Comparison of ENCODE assay signal across 3 cellular contexts in the genomic region with DNA sequence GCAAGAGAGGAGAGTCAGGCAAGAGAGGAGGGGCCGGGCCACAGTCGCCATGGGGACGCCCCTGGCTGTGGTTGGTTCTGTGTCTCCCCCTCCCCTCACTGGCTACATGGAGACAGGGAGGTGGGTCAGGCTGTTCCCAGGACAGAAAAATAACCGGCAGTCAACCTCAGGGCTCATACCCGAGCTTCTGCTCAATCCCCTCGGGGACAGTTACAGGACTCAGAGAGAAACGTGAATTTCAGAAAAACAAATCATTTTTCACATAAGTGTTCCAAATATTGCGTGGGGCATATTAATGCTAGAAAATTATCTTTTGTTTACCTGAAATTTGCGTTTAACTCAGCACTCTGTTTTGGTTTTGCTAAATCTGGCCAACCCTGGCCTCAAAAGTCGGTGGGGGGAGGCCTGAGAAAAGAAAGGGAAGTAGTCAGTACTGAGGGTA.
A peak's percentile ranks its signal among the peaks of the same experiment; 100 is the strongest.
TF ChIP-seq lines count a peak whose summit lies in the region.

No MANE protein-coding gene starts in this region.

TF ChIP-seq in SK-N-SH, 30 proteins besides CTCF, POLR2A, EP300 and RAD21:
- TF ChIP-seq NFIC (IDR thresholded peaks at IDR 0.05; ENCODE audit: borderline replicate concordance) (no peak), CHD2 (IDR thresholded peaks at IDR 0.05; ENCODE audit: low read length, partially characterized antibody) (peak; percentile 58)

TF ChIP-seq in SK-N-SH treated with all-trans-retinoic acid at 6 μM for 48 hours, 23 proteins besides CTCF, POLR2A, EP300 and RAD21:
- TF ChIP-seq CSDC2 (CRISPR knock-in tag; IDR thresholded peaks at IDR 0.05) (no peak), TOX (CRISPR knock-in tag; IDR thresholded peaks at IDR 0.05; ENCODE audit: borderline replicate concordance) (no peak), ZFP3 (CRISPR knock-in tag; IDR thresholded peaks at IDR 0.05) (no peak), ESRRG (CRISPR knock-in tag; IDR thresholded peaks at IDR 0.05) (no peak), ZNF8 (CRISPR knock-in tag; IDR thresholded peaks at IDR 0.05) (no peak), ZNF70 (CRISPR knock-in tag; IDR thresholded peaks at IDR 0.05) (no peak), ZFP30 (CRISPR knock-in tag; IDR thresholded peaks at IDR 0.05) (no peak), ISL1 (CRISPR knock-in tag; IDR thresholded peaks at IDR 0.05) (no peak), CREB5 (CRISPR knock-in tag; IDR thresholded peaks at IDR 0.05; ENCODE audit: low read depth) (no peak), PPARA (CRISPR knock-in tag; IDR thresholded peaks at IDR 0.05; ENCODE audit: borderline replicate concordance) (no peak), ZNF565 (CRISPR knock-in tag; conservative IDR thresholded peaks at IDR 0.05; ENCODE audit: low read depth) (no peak), CSRNP3 (CRISPR knock-in tag; IDR thresholded peaks at IDR 0.05) (no peak), ZC3H10 (CRISPR knock-in tag; IDR thresholded peaks at IDR 0.05) (no peak)
- TF ChIP-seq, protein P1, sequence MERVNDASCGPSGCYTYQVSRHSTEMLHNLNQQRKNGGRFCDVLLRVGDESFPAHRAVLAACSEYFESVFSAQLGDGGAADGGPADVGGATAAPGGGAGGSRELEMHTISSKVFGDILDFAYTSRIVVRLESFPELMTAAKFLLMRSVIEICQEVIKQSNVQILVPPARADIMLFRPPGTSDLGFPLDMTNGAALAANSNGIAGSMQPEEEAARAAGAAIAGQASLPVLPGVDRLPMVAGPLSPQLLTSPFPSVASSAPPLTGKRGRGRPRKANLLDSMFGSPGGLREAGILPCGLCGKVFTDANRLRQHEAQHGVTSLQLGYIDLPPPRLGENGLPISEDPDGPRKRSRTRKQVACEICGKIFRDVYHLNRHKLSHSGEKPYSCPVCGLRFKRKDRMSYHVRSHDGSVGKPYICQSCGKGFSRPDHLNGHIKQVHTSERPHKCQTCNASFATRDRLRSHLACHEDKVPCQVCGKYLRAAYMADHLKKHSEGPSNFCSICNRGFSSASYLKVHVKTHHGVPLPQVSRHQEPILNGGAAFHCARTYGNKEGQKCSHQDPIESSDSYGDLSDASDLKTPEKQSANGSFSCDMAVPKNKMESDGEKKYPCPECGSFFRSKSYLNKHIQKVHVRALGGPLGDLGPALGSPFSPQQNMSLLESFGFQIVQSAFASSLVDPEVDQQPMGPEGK (CRISPR knock-in tag; IDR thresholded peaks at IDR 0.05; ENCODE audit: borderline replicate concordance): no peak

TF ChIP-seq in GM12878, 131 proteins besides CTCF, POLR2A, EP300 and RAD21:
- TF ChIP-seq FOXK2 (IDR thresholded peaks at IDR 0.05): no peak
- 0 out of 4 replicates have a peak, but pooled peaks of 1 of the 2 experiments have one; percentile 43 for TF ChIP-seq BHLHE40 (IDR thresholded peaks at IDR 0.05; ENCODE audit: borderline replicate concordance in 1 of 2, low read depth in 2 of 2, low read length in 1 of 2)
- TF ChIP-seq NBN (IDR thresholded peaks at IDR 0.05): 0 out of 2 replicates have a peak, but pooled peaks have one; percentile 16
- no peak for TF ChIP-seq ASH2L (IDR thresholded peaks at IDR 0.05; ENCODE audit: borderline replicate concordance, low read depth)
- TF ChIP-seq ZZZ3 (IDR thresholded peaks at IDR 0.05; ENCODE audit: control insufficient read depth, insufficient read length, low read depth): no peak
- TF ChIP-seq MEF2B (IDR thresholded peaks at IDR 0.05; ENCODE audit: partially characterized antibody, poor library complexity, severe bottlenecking): peak; percentile 88
- TF ChIP-seq CUX1 (IDR thresholded peaks at IDR 0.05; ENCODE audit: insufficient replicate concordance, low read depth, low read length): peak; percentile 47
- no peak for TF ChIP-seq PBX3 (IDR thresholded peaks at IDR 0.05; ENCODE audit: insufficient replicate concordance, low read depth, low read length)
- TF ChIP-seq BCL11A (IDR thresholded peaks at IDR 0.05; ENCODE audit: low read depth, low read length): no peak
TF ChIP-seq in GM12878: peak in this region for 4.
